ENCODE assay signal across 1 cellular context in genomic region chr6:53827485-53827884, GRCh38.
TF ChIP-seq lines count a peak whose summit lies in the region.

No MANE protein-coding gene starts in this region.

TF ChIP-seq in WTC11, 78 proteins besides CTCF, POLR2A, EP300 and RAD21 (continued from another document):
- TF ChIP-seq ZNF532 (CRISPR knock-in tag; IDR thresholded peaks at IDR 0.05; ENCODE audit: borderline replicate concordance) (no peak), MXD4 (CRISPR knock-in tag; IDR thresholded peaks at IDR 0.05; ENCODE audit: borderline replicate concordance) (no peak), ESRRA (CRISPR knock-in tag; IDR thresholded peaks at IDR 0.05; ENCODE audit: borderline replicate concordance) (no peak), TEAD1 (CRISPR knock-in tag; IDR thresholded peaks at IDR 0.05) (no peak)
- TF ChIP-seq, protein P1, sequence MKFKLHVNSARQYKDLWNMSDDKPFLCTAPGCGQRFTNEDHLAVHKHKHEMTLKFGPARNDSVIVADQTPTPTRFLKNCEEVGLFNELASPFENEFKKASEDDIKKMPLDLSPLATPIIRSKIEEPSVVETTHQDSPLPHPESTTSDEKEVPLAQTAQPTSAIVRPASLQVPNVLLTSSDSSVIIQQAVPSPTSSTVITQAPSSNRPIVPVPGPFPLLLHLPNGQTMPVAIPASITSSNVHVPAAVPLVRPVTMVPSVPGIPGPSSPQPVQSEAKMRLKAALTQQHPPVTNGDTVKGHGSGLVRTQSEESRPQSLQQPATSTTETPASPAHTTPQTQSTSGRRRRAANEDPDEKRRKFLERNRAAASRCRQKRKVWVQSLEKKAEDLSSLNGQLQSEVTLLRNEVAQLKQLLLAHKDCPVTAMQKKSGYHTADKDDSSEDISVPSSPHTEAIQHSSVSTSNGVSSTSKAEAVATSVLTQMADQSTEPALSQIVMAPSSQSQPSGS (CRISPR knock-in tag; IDR thresholded peaks at IDR 0.05; ENCODE audit: borderline replicate concordance, low read depth) = no peak
- TF ChIP-seq, protein P2, sequence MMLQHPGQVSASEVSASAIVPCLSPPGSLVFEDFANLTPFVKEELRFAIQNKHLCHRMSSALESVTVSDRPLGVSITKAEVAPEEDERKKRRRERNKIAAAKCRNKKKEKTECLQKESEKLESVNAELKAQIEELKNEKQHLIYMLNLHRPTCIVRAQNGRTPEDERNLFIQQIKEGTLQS (CRISPR knock-in tag; conservative IDR thresholded peaks at IDR 0.05) = no peak
